8 cellular contexts compared by ENCODE assay signal in the genomic region with DNA sequence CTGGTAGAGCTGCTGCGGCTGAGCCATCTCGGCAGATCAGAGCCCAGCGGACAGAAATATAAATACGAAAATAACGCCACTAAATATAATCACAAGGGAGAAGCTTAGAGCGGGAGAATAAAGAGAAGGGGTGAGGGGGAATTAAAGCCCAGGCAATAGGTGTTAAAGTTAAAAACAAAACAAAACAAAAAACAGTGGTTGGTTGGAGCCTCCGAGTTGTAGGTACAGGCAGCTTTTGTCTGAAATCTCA. TPM values are rescaled to one million over a fixed set of nuclear protein-coding genes. Genes with fewer than 3 reads are reported as not detected.
DNase-seq lines count a peak whose midpoint lies in the region; ATAC-seq and TF ChIP-seq lines count a peak whose summit lies in the region.

No MANE protein-coding gene starts in this region.

- TF ChIP-seq CTCF in WTC11 (IDR thresholded peaks at IDR 0.05) (no peak), foreskin keratinocyte (conservative IDR thresholded peaks at IDR 0.05) (no peak), sigmoid colon (IDR thresholded peaks at IDR 0.05) (no peak)

- TF ChIP-seq EP300 in sigmoid colon (IDR thresholded peaks at IDR 0.05): no peak

- no peak overlapping the region for H3K27ac Mint-ChIP-seq in WTC11

- no peaks in the 10 kb centered on the region for H3K9me3 Mint-ChIP-seq in WTC11

- no peaks in the 10 kb centered on the region for H3K9me3 ChIP-seq in sigmoid colon

- no peak for TF ChIP-seq POLR2A in sigmoid colon (IDR thresholded peaks at IDR 0.05)

- CTCF ChIA-PET in WTC11 (lab: Charles Lee): interaction anchor here (0.6 to 5.8 kb wide), 9 partner anchors 12 to 793 kb away, joined by 3 to 81 read pairs (median 7); no protein-coding TSS in a partner anchor

- peaks cover 0 to 10% (median 3%) of the 10 kb centered on the region in 4 donors for H3K36me3 ChIP-seq in sigmoid colon

- ATAC-seq in WTC11 (no peak), foreskin keratinocyte (no peak), left lobe of liver (no peak)

- H3K4me3 ChIP-seq in GM08714 (ENCODE audit: low read length) (peak overlapping the region; percentile 65), sigmoid colon (peak overlapping the region; percentile 62 to 87 (median 84))

- no peaks in the 10 kb centered on the region for H3K36me3 Mint-ChIP-seq in WTC11

- H3K4me3 Mint-ChIP-seq in WTC11: peak overlapping the region; percentile 97

- H3K27me3 ChIP-seq in foreskin keratinocyte (peaks cover 1% of the 10 kb centered on the region), sigmoid colon (no peaks in the 10 kb centered on the region)

- WGBS in sigmoid colon, 2 donors: 0 to 1% methylated on average over 7 of the region's 7 CpGs

- peaks cover 100% of the 10 kb centered on the region for H3K27me3 Mint-ChIP-seq in WTC11 (ENCODE audit: low read depth)

- DNase-seq in WTC11 (ENCODE audit: low spot score) (no peak), foreskin keratinocyte (no peak), sigmoid colon (no peak), middle frontal gyrus (ENCODE audit: extremely low spot score, low spot score) (no peak), left lobe of liver (ENCODE audit: low spot score) (no peak), kidney tubule cell (ENCODE audit: low spot score) (no peak), C1 segment of cervical spinal cord (lab: John Stamatoyannopoulos, UW) (no peak)

- H3K4me1 Mint-ChIP-seq in WTC11: peaks cover 55% of the 10 kb centered on the region

- H3K4me1 ChIP-seq in foreskin keratinocyte (no peaks in the 10 kb centered on the region), sigmoid colon (peaks cover 0 to 34% (median 22%) of the 10 kb centered on the region in 4 donors)

- POLR2A ChIA-PET in WTC11 (lab: Charles Lee): interaction anchor here (1.4 to 1.5 kb wide), 2 partner anchors 13 to 143 kb away, joined by 4 to 6 read pairs; no protein-coding TSS in a partner anchor

- intact Hi-C loops in sigmoid colon (cut with DNase I): loop anchor here (2.0 to 10.0 kb wide), 10 partner anchors 419 to 1409 kb away; a partner anchor contains a TSS

- H3K27ac ChIP-seq in foreskin keratinocyte (peak overlapping the region; percentile 73), sigmoid colon (peak overlapping the region; percentile 93 to 99 (median 98))

TF ChIP-seq in WTC11, 78 proteins besides CTCF, POLR2A, EP300 and RAD21:
- no peak for TF ChIP-seq TEAD4 (CRISPR knock-in tag; IDR thresholded peaks at IDR 0.05)
- no peak for TF ChIP-seq CREM (CRISPR knock-in tag; IDR thresholded peaks at IDR 0.05)
- no peak for TF ChIP-seq ZNF423 (CRISPR knock-in tag; IDR thresholded peaks at IDR 0.05)
- no peak for TF ChIP-seq ETV6 (CRISPR knock-in tag; IDR thresholded peaks at IDR 0.05)
- no peak for TF ChIP-seq RELA (CRISPR knock-in tag; IDR thresholded peaks at IDR 0.05; ENCODE audit: borderline replicate concordance)
- TF ChIP-seq FOXK1 (CRISPR knock-in tag; IDR thresholded peaks at IDR 0.05): no peak
- TF ChIP-seq, protein P1, sequence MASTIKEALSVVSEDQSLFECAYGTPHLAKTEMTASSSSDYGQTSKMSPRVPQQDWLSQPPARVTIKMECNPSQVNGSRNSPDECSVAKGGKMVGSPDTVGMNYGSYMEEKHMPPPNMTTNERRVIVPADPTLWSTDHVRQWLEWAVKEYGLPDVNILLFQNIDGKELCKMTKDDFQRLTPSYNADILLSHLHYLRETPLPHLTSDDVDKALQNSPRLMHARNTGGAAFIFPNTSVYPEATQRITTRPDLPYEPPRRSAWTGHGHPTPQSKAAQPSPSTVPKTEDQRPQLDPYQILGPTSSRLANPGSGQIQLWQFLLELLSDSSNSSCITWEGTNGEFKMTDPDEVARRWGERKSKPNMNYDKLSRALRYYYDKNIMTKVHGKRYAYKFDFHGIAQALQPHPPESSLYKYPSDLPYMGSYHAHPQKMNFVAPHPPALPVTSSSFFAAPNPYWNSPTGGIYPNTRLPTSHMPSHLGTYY (CRISPR knock-in tag; IDR thresholded peaks at IDR 0.05): no peak
- no peak for TF ChIP-seq NFATC4 (CRISPR knock-in tag; IDR thresholded peaks at IDR 0.05)
- no peak for TF ChIP-seq ZNF263 (CRISPR knock-in tag; IDR thresholded peaks at IDR 0.05; ENCODE audit: low read depth)
- TF ChIP-seq GTF2I (CRISPR knock-in tag; conservative IDR thresholded peaks at IDR 0.05): no peak
- TF ChIP-seq, protein P2, sequence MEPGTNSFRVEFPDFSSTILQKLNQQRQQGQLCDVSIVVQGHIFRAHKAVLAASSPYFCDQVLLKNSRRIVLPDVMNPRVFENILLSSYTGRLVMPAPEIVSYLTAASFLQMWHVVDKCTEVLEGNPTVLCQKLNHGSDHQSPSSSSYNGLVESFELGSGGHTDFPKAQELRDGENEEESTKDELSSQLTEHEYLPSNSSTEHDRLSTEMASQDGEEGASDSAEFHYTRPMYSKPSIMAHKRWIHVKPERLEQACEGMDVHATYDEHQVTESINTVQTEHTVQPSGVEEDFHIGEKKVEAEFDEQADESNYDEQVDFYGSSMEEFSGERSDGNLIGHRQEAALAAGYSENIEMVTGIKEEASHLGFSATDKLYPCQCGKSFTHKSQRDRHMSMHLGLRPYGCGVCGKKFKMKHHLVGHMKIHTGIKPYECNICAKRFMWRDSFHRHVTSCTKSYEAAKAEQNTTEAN (CRISPR knock-in tag; IDR thresholded peaks at IDR 0.05): no peak
- no peak for TF ChIP-seq OVOL2 (CRISPR knock-in tag; IDR thresholded peaks at IDR 0.05; ENCODE audit: borderline replicate concordance)
- TF ChIP-seq SOX15 (CRISPR knock-in tag; IDR thresholded peaks at IDR 0.05): no peak

RNA-seq across cellular contexts. Expression of a gene that starts 1.3 kb away (rescaled TPM):
- total RNA-seq in WTC11 (2021) (0.30 to 0.48 TPM (median 0.39 TPM) in 3 replicates), foreskin keratinocyte (9.0 and 9.2 TPM in 2 replicates), sigmoid colon (100 to 1,000 TPM; 108 to 144 (median 128) TPM), left lobe of liver (5.9 TPM)
- polyA plus RNA-seq in foreskin keratinocyte (3.2 and 5.0 TPM in 2 replicates), sigmoid colon (10 to 100 TPM in 1 of 3 donors, 1 to 10 TPM in 2; 2.8 to 14.2 (median 7.8) TPM)

Comparison
In these comparisons a context has a peak if more than half of its experiments do, and no peak if none do; other contexts are left out.
1. RNA of a gene that starts 1.3 kb away (total RNA-seq): 108 to 144 TPM in sigmoid colon; 9.0 to 9.2 TPM in foreskin keratinocyte, 5.9 TPM in left lobe of liver (single experiment) and 0.30 to 0.48 TPM in WTC11; every median in the first group is over 10 times any median in the second.